ENCODE assay signal across 9 cellular contexts in genomic region chrX:49122499-49122898, GRCh38. TPM values are rescaled to one million over a fixed set of nuclear protein-coding genes. Genes with fewer than 3 reads are reported as not detected.
DNase-seq lines count a peak whose midpoint lies in the region; ATAC-seq, FAIRE-seq and TF ChIP-seq lines count a peak whose summit lies in the region.
"Had no signal": no experiment of that assay in that cellular context is flagged by ENCODE, and none has a peak within 500 bp of the region (broad histone marks: within the 10 kb centered on the region; RNA-seq: fewer than 3 reads in every experiment).

No MANE protein-coding gene starts in this region.

- no peaks in the 10 kb centered on the region for H3K9me2 ChIP-seq in OCI-LY7 (ENCODE audit: insufficient read depth, low read length)

- H2AFZ ChIP-seq in DND-41 (ENCODE audit: low read depth, low read length) (no peak overlapping the region), OCI-LY7 (ENCODE audit: low read length) (no peak overlapping the region), endothelial cell of umbilical vein (ENCODE audit: low read depth, low read length) (no peak overlapping the region)

- POLR2A ChIA-PET in OCI-LY7 (lab: Charles Lee): no interaction called here
- POLR2A ChIA-PET in endothelial cell of umbilical vein (lab: Charles Lee): no interaction called here

- H3K4me3 Mint-ChIP-seq in progenitor cell of endocrine pancreas (ENCODE audit: low read depth): peak overlapping the region; percentile 98

- no peak for TF ChIP-seq POLR2A in endothelial cell of umbilical vein (IDR thresholded peaks at IDR 0.05; ENCODE audit: low read depth, low read length)

- H3K27ac Mint-ChIP-seq in progenitor cell of endocrine pancreas: no peak overlapping the region

- no peak for FAIRE-seq in endothelial cell of umbilical vein (lab: Jason Lieb, UNC)

- H3K9me3 ChIP-seq in DND-41 (ENCODE audit: insufficient read depth, low read length, severe bottlenecking) (no peaks in the 10 kb centered on the region), OCI-LY7 (ENCODE audit: low read length) (no peaks in the 10 kb centered on the region), endothelial cell of umbilical vein (replicated peaks; ENCODE audit: control insufficient read depth, insufficient read depth, low read length) (no peaks in the 10 kb centered on the region)

- BruUV-seq in OCI-LY7 (replicated peaks; lab: Mats Ljungman, UMichigan) (no TSS peak), endothelial cell of umbilical vein (replicated peaks; lab: Mats Ljungman, UMichigan) (no TSS peak)

- H3K79me2 ChIP-seq in DND-41 (ENCODE audit: insufficient read depth, low read length) (peaks cover 29% of the 10 kb centered on the region), OCI-LY7 (ENCODE audit: insufficient read depth, low read depth, low read length) (peaks cover 11% of the 10 kb centered on the region), endothelial cell of umbilical vein (ENCODE audit: control insufficient read depth, insufficient read depth, low read length) (peaks cover 15% of the 10 kb centered on the region)

- H3K4me3 ChIP-seq in DND-41 (ENCODE audit: low read depth in 1 of 2, low read length in 2 of 2) (peak overlapping the region; percentile 89 to 95; a peak in 3 of 4 replicates), OCI-LY7 (ENCODE audit: low read depth, low read length, poor library complexity, severe bottlenecking) (peak overlapping the region; percentile 99), endothelial cell of umbilical vein (replicated peaks in 1 of 3; ENCODE audit: insufficient read depth in 1 of 3, low read depth in 1 of 3, low read length in 3 of 3) (peak overlapping the region in 1 of 3 experiments; percentile 95)

- DNase-seq in DND-41 (no peak), OCI-LY7 (ENCODE audit: low spot score) (no peak), endothelial cell of umbilical vein (ENCODE audit: low read depth, low spot score) (no peak), progenitor cell of endocrine pancreas (ENCODE audit: low spot score, unreplicated experiment) (no peak), cerebellum (ENCODE audit: low spot score) (no peak), iPS-NIHi11 (ENCODE audit: low spot score) (no peak)
- no peak for DNase-seq in stimulated activated naive CD4-positive, alpha-beta T cell (lab: John Stamatoyannopoulos, UW)
- DNase-seq: activated CD4-positive, CD25-positive, alpha-beta regulatory T cell treated with anti-CD3 and anti-CD28 coated beads, Interleukin-2, amount 50 U/mL, for 72 hours had no signal

- H3K36me3 ChIP-seq in DND-41 (ENCODE audit: insufficient read depth, low read length) (peaks cover 35% of the 10 kb centered on the region), OCI-LY7 (ENCODE audit: insufficient read depth, low read length) (peaks cover 14% of the 10 kb centered on the region), endothelial cell of umbilical vein (ENCODE audit: control insufficient read depth in 2 of 2, extremely low read depth in 1 of 2, insufficient read depth in 2 of 2, low read length in 2 of 2) (peaks cover 0 to 8% of the 10 kb centered on the region in 2 experiments)

- H3K4me2 ChIP-seq in DND-41 (ENCODE audit: insufficient read depth, low read length) (peak overlapping the region; percentile 92), OCI-LY7 (ENCODE audit: low read length) (peak overlapping the region; percentile 89), endothelial cell of umbilical vein (ENCODE audit: insufficient read depth, low read length) (peak overlapping the region; percentile 45)

- H3K9ac ChIP-seq in DND-41 (ENCODE audit: low read depth, low read length) (peak overlapping the region; percentile 80), endothelial cell of umbilical vein (replicated peaks; ENCODE audit: extremely low read depth, insufficient read depth, low read length) (peak overlapping the region; percentile 93)

- TF ChIP-seq CTCF in DND-41 (IDR thresholded peaks at IDR 0.05; ENCODE audit: borderline replicate concordance, extremely low read depth, low read length, poor library complexity, severe bottlenecking) (no peak), OCI-LY7 (conservative IDR thresholded peaks at IDR 0.05; ENCODE audit: low read length) (no peak), endothelial cell of umbilical vein (IDR thresholded peaks at IDR 0.05; ENCODE audit: extremely low read depth in 1 of 2, insufficient read depth in 1 of 2, low read depth in 1 of 2, low read length in 2 of 2) (no peak), progenitor cell of endocrine pancreas (IDR thresholded peaks at IDR 0.05; ENCODE audit: unreplicated experiment) (no peak)

- H3K9me1 ChIP-seq in endothelial cell of umbilical vein (replicated peaks; ENCODE audit: control insufficient read depth, extremely low read depth, insufficient read depth, low read length): no peaks in the 10 kb centered on the region

- intact Hi-C loops in OCI-LY7 (cut with micrococcal nuclease; ENCODE audit: unreplicated experiment) (loop anchor here (5.0 to 10.0 kb wide), 2 partner anchors 40 to 142 kb away; partner anchors contain the start of genes FOXP3, MAGIX and PPP1R3F), endothelial cell of umbilical vein (cut with micrococcal nuclease) (no loop called here)

- no peak for ATAC-seq in DND-41 (ENCODE audit: insufficient read depth, low read depth)
- ATAC-seq in GM21737 (IDR thresholded peaks at IDR 0.05; ENCODE audit: unreplicated experiment): no peak

- H3K4me1 ChIP-seq in DND-41 (ENCODE audit: insufficient read depth, low read length) (peaks cover 24% of the 10 kb centered on the region), OCI-LY7 (ENCODE audit: insufficient read depth, low read length, poor library complexity, severe bottlenecking) (peaks cover 7% of the 10 kb centered on the region), endothelial cell of umbilical vein (ENCODE audit: control insufficient read depth, extremely low read depth, insufficient read depth, low read length) (peaks cover 5% of the 10 kb centered on the region)

- H3K27me3 Mint-ChIP-seq in progenitor cell of endocrine pancreas: no peaks in the 10 kb centered on the region

- CTCF ChIA-PET in OCI-LY7 (lab: Charles Lee; ENCODE audit: unreplicated experiment): no interaction called here
- CTCF ChIA-PET in endothelial cell of umbilical vein (lab: Charles Lee): no interaction called here

- peaks cover 16% of the 10 kb centered on the region for H3K9me3 Mint-ChIP-seq in progenitor cell of endocrine pancreas (ENCODE audit: low read depth)

- peaks cover 6% of the 10 kb centered on the region for H3K4me1 Mint-ChIP-seq in progenitor cell of endocrine pancreas (ENCODE audit: low read depth)

- H4K20me1 ChIP-seq in DND-41 (ENCODE audit: insufficient read depth, low read length) (no peaks in the 10 kb centered on the region), OCI-LY7 (ENCODE audit: insufficient read depth, low read length) (no peaks in the 10 kb centered on the region), endothelial cell of umbilical vein (replicated peaks; ENCODE audit: control insufficient read depth, extremely low read depth, insufficient read depth, low read length) (no peaks in the 10 kb centered on the region)

- H3K27ac ChIP-seq in DND-41 (ENCODE audit: low read length) (peak overlapping the region; percentile 80; the same call in 1 of the 2 replicates), OCI-LY7 (ENCODE audit: low read depth, low read length, poor library complexity, severe bottlenecking) (no peak overlapping the region), endothelial cell of umbilical vein (ENCODE audit: insufficient read depth, low read depth, low read length) (no peak overlapping the region)

- peaks cover 10% of the 10 kb centered on the region for H3K36me3 Mint-ChIP-seq in progenitor cell of endocrine pancreas (ENCODE audit: insufficient read depth)

- dilution Hi-C loops in endothelial cell of umbilical vein (cut with MboI; ENCODE audit: extremely low pct_ligation_motif_present, low sequenced_read_pairs): no loop called here

- no peaks in the 10 kb centered on the region for H3K27me3 ChIP-seq in DND-41 (ENCODE audit: insufficient read depth, low read length, poor library complexity)
- H3K27me3 ChIP-seq in endothelial cell of umbilical vein (ENCODE audit: control insufficient read depth in 2 of 2, insufficient read depth in 2 of 2, low read length in 2 of 2): no peaks in the 10 kb centered on the region

RNA-seq across cellular contexts. Expression of gene GPKOW, which starts 1.0 kb away (rescaled TPM):
- total RNA-seq in OCI-LY7 (2014; rRNA removed; shearing (Covaris generic)): 18.8 and 27.5 TPM in 2 replicates
- total RNA-seq in OCI-LY7 (2022) (16.8 and 17.7 TPM in 2 replicates), endothelial cell of umbilical vein (21.3 and 22.6 TPM in 2 replicates), progenitor cell of endocrine pancreas (15.6 and 16.5 TPM in 2 replicates), cerebellum (13.2 TPM)
- polyA plus RNA-seq in endothelial cell of umbilical vein: 17.5 and 22.1 TPM in 2 replicates
- polyA plus RNA-seq in endothelial cell of umbilical vein (2011; cell fraction: cytosol; rRNA removed): 29.7 and 30.0 TPM in 2 replicates
- polyA plus RNA-seq in endothelial cell of umbilical vein (2011; cell fraction: nucleus; rRNA removed): 18.9 and 21.7 TPM in 2 replicates
- polyA plus RNA-seq in endothelial cell of umbilical vein (2012): 20.9 and 23.1 TPM in 2 replicates
- polyA minus RNA-seq in endothelial cell of umbilical vein: 13.1 and 14.9 TPM in 2 replicates
- 19.3 TPM for polyA minus RNA-seq in endothelial cell of umbilical vein (2011; cell fraction: cytosol; rRNA and poly(A)+ RNA removed)
- 4.9 and 6.3 TPM in 2 replicates for polyA minus RNA-seq in endothelial cell of umbilical vein (2011; cell fraction: nucleus; rRNA and poly(A)+ RNA removed)

RNA-seq across cellular contexts. Expression of gene MAGIX, which starts 40.1 kb away (rescaled TPM):
- 0.85 and 1.0 TPM in 2 replicates for total RNA-seq in OCI-LY7 (2014; rRNA removed; shearing (Covaris generic))
- total RNA-seq in OCI-LY7 (2022): 1.1 and 1.7 TPM in 2 replicates
- 0.48 and 0.77 TPM in 2 replicates for total RNA-seq in endothelial cell of umbilical vein
- polyA plus RNA-seq in endothelial cell of umbilical vein: 0.88 and 0.94 TPM in 2 replicates
- 0.30 and 0.45 TPM in 2 replicates for polyA plus RNA-seq in endothelial cell of umbilical vein (2011; cell fraction: cytosol; rRNA removed)
- 0.74 and 1.1 TPM in 2 replicates for polyA plus RNA-seq in endothelial cell of umbilical vein (2011; cell fraction: nucleus; rRNA removed)
- polyA plus RNA-seq in endothelial cell of umbilical vein (2012): 0.27 and 0.42 TPM in 2 replicates
- polyA minus RNA-seq in endothelial cell of umbilical vein: 0.23 and 0.49 TPM in 2 replicates
- polyA minus RNA-seq in endothelial cell of umbilical vein (2011; cell fraction: cytosol; rRNA and poly(A)+ RNA removed): 2.0 TPM
- polyA minus RNA-seq in endothelial cell of umbilical vein (2011; cell fraction: nucleus; rRNA and poly(A)+ RNA removed): 0.14 and 1.3 TPM in 2 replicates
- total RNA-seq in progenitor cell of endocrine pancreas: 3.1 and 5.0 TPM in 2 replicates
- total RNA-seq in cerebellum: 1.4 TPM

RNA-seq across cellular contexts. Expression of gene WDR45, which starts 42.8 kb away (rescaled TPM):
- 32.4 and 37.6 TPM in 2 replicates for total RNA-seq in OCI-LY7 (2014; rRNA removed; shearing (Covaris generic))
- total RNA-seq in OCI-LY7 (2022) (46.2 and 48.7 TPM in 2 replicates), endothelial cell of umbilical vein (29.9 and 32.2 TPM in 2 replicates), progenitor cell of endocrine pancreas (44.9 and 55.0 TPM in 2 replicates), cerebellum (19.2 TPM)
- polyA plus RNA-seq in endothelial cell of umbilical vein: 70.4 and 73.1 TPM in 2 replicates
- 42.1 and 46.4 TPM in 2 replicates for polyA plus RNA-seq in endothelial cell of umbilical vein (2011; cell fraction: cytosol; rRNA removed)
- polyA plus RNA-seq in endothelial cell of umbilical vein (2011; cell fraction: nucleus; rRNA removed): 202 and 215 TPM in 2 replicates
- polyA plus RNA-seq in endothelial cell of umbilical vein (2012): 33.1 and 34.4 TPM in 2 replicates
- 60.5 TPM in 2 replicates for polyA minus RNA-seq in endothelial cell of umbilical vein
- 95.3 TPM for polyA minus RNA-seq in endothelial cell of umbilical vein (2011; cell fraction: cytosol; rRNA and poly(A)+ RNA removed)
- 38.6 and 38.8 TPM in 2 replicates for polyA minus RNA-seq in endothelial cell of umbilical vein (2011; cell fraction: nucleus; rRNA and poly(A)+ RNA removed)

RNA-seq across cellular contexts. Expression of gene PRAF2, which starts 48.7 kb away (rescaled TPM):
- 2.3 and 8.1 TPM in 2 replicates for total RNA-seq in OCI-LY7 (2014; rRNA removed; shearing (Covaris generic))
- 17.5 and 20.3 TPM in 2 replicates for total RNA-seq in OCI-LY7 (2022)
- 41.6 and 45.4 TPM in 2 replicates for total RNA-seq in endothelial cell of umbilical vein
- 36.2 and 40.1 TPM in 2 replicates for polyA plus RNA-seq in endothelial cell of umbilical vein
- 33.0 and 45.2 TPM in 2 replicates for polyA plus RNA-seq in endothelial cell of umbilical vein (2011; cell fraction: cytosol; rRNA removed)
- polyA plus RNA-seq in endothelial cell of umbilical vein (2011; cell fraction: nucleus; rRNA removed): 11.1 and 12.6 TPM in 2 replicates
- 44.1 and 67.8 TPM in 2 replicates for polyA plus RNA-seq in endothelial cell of umbilical vein (2012)
- polyA minus RNA-seq in endothelial cell of umbilical vein: 14.5 and 18.1 TPM in 2 replicates
- polyA minus RNA-seq in endothelial cell of umbilical vein (2011; cell fraction: cytosol; rRNA and poly(A)+ RNA removed): 7.5 TPM
- 3.0 and 10.2 TPM in 2 replicates for polyA minus RNA-seq in endothelial cell of umbilical vein (2011; cell fraction: nucleus; rRNA and poly(A)+ RNA removed)
- 22.6 and 24.1 TPM in 2 replicates for total RNA-seq in progenitor cell of endocrine pancreas
- 9.0 TPM for total RNA-seq in cerebellum

RNA-seq across cellular contexts. Expression of gene PLP2, which starts 49.2 kb away (rescaled TPM):
- 16.7 and 21.2 TPM in 2 replicates for total RNA-seq in OCI-LY7 (2014; rRNA removed; shearing (Covaris generic))
- total RNA-seq in OCI-LY7 (2022): 54.3 and 56.9 TPM in 2 replicates
- 153 and 170 TPM in 2 replicates for total RNA-seq in endothelial cell of umbilical vein
- 277 and 304 TPM in 2 replicates for polyA plus RNA-seq in endothelial cell of umbilical vein
- 223 and 301 TPM in 2 replicates for polyA plus RNA-seq in endothelial cell of umbilical vein (2011; cell fraction: cytosol; rRNA removed)
- 64.7 and 70.3 TPM in 2 replicates for polyA plus RNA-seq in endothelial cell of umbilical vein (2011; cell fraction: nucleus; rRNA removed)
- 151 and 201 TPM in 2 replicates for polyA plus RNA-seq in endothelial cell of umbilical vein (2012)
- 150 and 171 TPM in 2 replicates for polyA minus RNA-seq in endothelial cell of umbilical vein
- 278 TPM for polyA minus RNA-seq in endothelial cell of umbilical vein (2011; cell fraction: cytosol; rRNA and poly(A)+ RNA removed)
- 15.2 and 30.8 TPM in 2 replicates for polyA minus RNA-seq in endothelial cell of umbilical vein (2011; cell fraction: nucleus; rRNA and poly(A)+ RNA removed)
- total RNA-seq in progenitor cell of endocrine pancreas: 3.9 and 6.3 TPM in 2 replicates
- 2.0 TPM for total RNA-seq in cerebellum
